In genomic region chr6:18545726-18546125, GRCh38 we compare ENCODE assay signal across 32 cellular contexts.
"Had no signal": no experiment of that assay in that cellular context is flagged by ENCODE, and none has a peak within 500 bp of the region (broad histone marks: within the 10 kb centered on the region; RNA-seq: fewer than 3 reads in every experiment).

No MANE protein-coding gene starts in this region.

- FAIRE-seq: endometrium, islet of Langerhans, urothelium cell line had no signal

- H3K27me3 ChIP-seq: colonic mucosa, ovary, stomach, tibial nerve had no signal

- H3K4me1 ChIP-seq: colonic mucosa, gastroesophageal sphincter, psoas muscle, stomach, suprapubic skin, tibial nerve had no signal

- H3K36me3 Mint-ChIP-seq: activated naive CD4-positive, alpha-beta T cell treated with anti-CD3 and anti-CD28 coated beads, Interleukin-2, amount 10 ng/mL, durations not matched to agents 7 days and 5 days; stimulated activated effector memory CD8-positive, alpha-beta T cell treated with anti-CD3 and anti-CD28 coated beads, Interleukin-12 subunit alpha, Interleukin-12 subunit beta, amount 100 ng/mL, for 72 hours had no signal

- H3K4me1 Mint-ChIP-seq: activated naive CD4-positive, alpha-beta T cell treated with anti-CD3 and anti-CD28 coated beads, Interleukin-2, amount 10 ng/mL, durations not matched to agents 7 days and 5 days; activated naive CD8-positive, alpha-beta T cell treated with anti-CD3 and anti-CD28 coated beads, Interleukin-2, amount 50 U/mL, for 24 hours; brain; central memory CD8-positive, alpha-beta T cell; stimulated activated effector memory CD8-positive, alpha-beta T cell treated with anti-CD3 and anti-CD28 coated beads, Interleukin-12 subunit alpha, Interleukin-12 subunit beta, amount 100 ng/mL, for 72 hours had no signal

- H3K27ac Mint-ChIP-seq: activated naive CD4-positive, alpha-beta T cell treated with anti-CD3 and anti-CD28 coated beads, Interleukin-2, amount 10 ng/mL, durations not matched to agents 7 days and 5 days; activated naive CD8-positive, alpha-beta T cell treated with anti-CD3 and anti-CD28 coated beads, Interleukin-2, amount 50 U/mL, for 24 hours; brain; natural killer cell treated with Interleukin-12 subunit alpha and Interleukin-12 subunit beta and Interleukin-15 and Interleukin-18, amount 100 ng/mL, for 72 hours; stimulated activated effector memory CD8-positive, alpha-beta T cell treated with anti-CD3 and anti-CD28 coated beads, Interleukin-12 subunit alpha, Interleukin-12 subunit beta, amount 100 ng/mL, for 72 hours; T-helper 17 cell had no signal

- H3K4me3 Mint-ChIP-seq: activated naive CD4-positive, alpha-beta T cell treated with anti-CD3 and anti-CD28 coated beads, Interleukin-2, amount 10 ng/mL, durations not matched to agents 7 days and 5 days; activated naive CD8-positive, alpha-beta T cell treated with anti-CD3 and anti-CD28 coated beads, Interleukin-2, amount 50 U/mL, for 24 hours; brain; central memory CD8-positive, alpha-beta T cell; natural killer cell treated with Interleukin-12 subunit alpha and Interleukin-12 subunit beta and Interleukin-15 and Interleukin-18, amount 100 ng/mL, for 72 hours; stimulated activated effector memory CD8-positive, alpha-beta T cell treated with anti-CD3 and anti-CD28 coated beads, Interleukin-12 subunit alpha, Interleukin-12 subunit beta, amount 100 ng/mL, for 72 hours; T-helper 17 cell had no signal

- H3K27ac ChIP-seq: colonic mucosa, gastroesophageal sphincter, ovary, psoas muscle, stomach, suprapubic skin, tibial nerve had no signal

- H3K9me3 ChIP-seq: colonic mucosa had no signal

- H3K27me3 Mint-ChIP-seq: activated naive CD4-positive, alpha-beta T cell treated with anti-CD3 and anti-CD28 coated beads, Interleukin-2, amount 10 ng/mL, durations not matched to agents 7 days and 5 days; activated naive CD8-positive, alpha-beta T cell treated with anti-CD3 and anti-CD28 coated beads, Interleukin-2, amount 50 U/mL, for 24 hours; brain had no signal

- DNase-seq: activated CD4-positive, alpha-beta T cell treated with anti-CD3 and anti-CD28 coated beads for 4 hours; activated CD4-positive, alpha-beta T cell treated with anti-CD3 and anti-CD28 coated beads, Interleukin-2, amount 50 U/mL, for 48 hours; activated CD4-positive, CD25-positive, alpha-beta regulatory T cell; activated CD8-positive, alpha-beta memory T cell treated with anti-CD3 and anti-CD28 coated beads, Interleukin-2, amount 50 U/mL, for 48 hours; activated effector memory CD4-positive, alpha-beta T cell treated with Interleukin-2 at 50 U/mL for 16 hours; activated naive CD4-positive, alpha-beta T cell treated with anti-CD3 and anti-CD28 coated beads, Interleukin-2, amount 10 ng/mL, durations not matched to agents 7 days and 5 days; activated naive CD8-positive, alpha-beta T cell treated with anti-CD3 and anti-CD28 coated beads, Interleukin-2, amount 50 U/mL, for 24 hours; activated T-cell treated with anti-CD3 and anti-CD28 coated beads, Interleukin-2, amount 50 U/mL, for 48 hours; colonic mucosa; erythroblast; head of caudate nucleus; hypothalamus; left ventricle myocardium superior; mammary epithelial cell; midbrain; ovary; psoas muscle; right cardiac atrium; stimulated activated CD4-positive, alpha-beta T cell treated with anti-CD3 and anti-CD28 coated beads, Interleukin-2, amount 100 ng/mL, for 24 hours; stomach; SW 1271; T-helper 17 cell had no signal

- H3K36me3 ChIP-seq: colonic mucosa, gastroesophageal sphincter, ovary, stomach, suprapubic skin, tibial nerve had no signal

- H3K4me3 ChIP-seq: colonic mucosa, gastroesophageal sphincter, ovary, psoas muscle, stomach, suprapubic skin, tibial nerve had no signal
